In genomic region chr3:63351159-63352007, GRCh38 we compare ENCODE assay signal across 8 cellular contexts.
DNase-seq lines count a peak whose midpoint lies in the region; ATAC-seq, FAIRE-seq and TF ChIP-seq lines count a peak whose summit lies in the region.

No MANE protein-coding gene starts in this region.

- in situ Hi-C loops in transverse colon (cut with MboI; ENCODE audit: low pct_ligation_motif_present in 1 of 4, low pct_unique_long_range_greater_than_20kb in 1 of 4, low sequenced_read_pairs in 3 of 4) = loop anchor here (5.0 to 25.0 kb wide), 4 partner anchors 211 to 471 kb away; partner anchors contain the start of gene C3orf49 (in 3 of the 4)

- H3K36me3 ChIP-seq in kidney (ENCODE audit: control insufficient read depth in 1 of 2, insufficient read depth in 2 of 2, low read length in 2 of 2) = no peaks in the 10 kb centered on the region
- H3K36me3 ChIP-seq in transverse colon = no peaks in the 10 kb centered on the region

- DNase-seq in AG04450 (ENCODE audit: low read depth, low spot score) = peak; percentile 24
- peak; percentile 13 for DNase-seq in NCI-H2171 (lab: John Stamatoyannopoulos, UW)
- no peak for DNase-seq in kidney
- no peak for DNase-seq in transverse colon

- TF ChIP-seq EP300 in transverse colon (IDR thresholded peaks at IDR 0.05; ENCODE audit: low read depth) = no peak

- ATAC-seq in HG02763 (IDR thresholded peaks at IDR 0.05; ENCODE audit: unreplicated experiment) (peak; percentile 58), HG02852 (IDR thresholded peaks at IDR 0.05; ENCODE audit: unreplicated experiment) (no peak)

- no peaks in the 10 kb centered on the region for H3K36me3 Mint-ChIP-seq in brain

- peaks cover 26% of the 10 kb centered on the region for H3K4me1 Mint-ChIP-seq in brain

- TF ChIP-seq CTCF in AG04450 (IDR thresholded peaks at IDR 0.05; ENCODE audit: low read depth, low read length) (peak; percentile 93), GM12873 (IDR thresholded peaks at IDR 0.05; ENCODE audit: insufficient read depth, low read depth, low read length, missing control alignments) (peak; percentile 90), brain (conservative IDR thresholded peaks at IDR 0.05) (peak; percentile 84 to 91), kidney (IDR thresholded peaks at IDR 0.05; ENCODE audit: borderline replicate concordance, extremely low read depth, insufficient read depth) (peak; percentile 87), transverse colon (IDR thresholded peaks at IDR 0.05) (peak; percentile 77 to 94 (median 83))

- H3K27ac Mint-ChIP-seq in brain = peak overlapping the region in 4 of 5 experiments; percentile 22 to 63 (median 46)

- FAIRE-seq in kidney (lab: Jason Lieb, UNC) = peak; percentile 35

- H3K4me3 ChIP-seq in AG04450 (ENCODE audit: low read depth, low read length) (no peak overlapping the region), kidney (ENCODE audit: low read length in 2 of 2) (no peak overlapping the region), transverse colon (no peak overlapping the region)

- TF ChIP-seq POLR2A in transverse colon (IDR thresholded peaks at IDR 0.05) = no peak

- CTCF ChIA-PET in AG04450 (lab: Charles Lee) = interaction anchor here (0.6 to 7.3 kb wide), 36 partner anchors 9 to 1179 kb away, joined by 3 to 413 read pairs (median 4); partner anchors contain the start of gene C3orf49

- H3K9me3 ChIP-seq in AG04450 (ENCODE audit: control insufficient read depth, insufficient read depth, low read length) (no peaks in the 10 kb centered on the region), kidney (ENCODE audit: control insufficient read depth in 1 of 2, low read length in 2 of 2) (no peaks in the 10 kb centered on the region), transverse colon (no peaks in the 10 kb centered on the region)

- H3K27me3 ChIP-seq in AG04450 (ENCODE audit: control insufficient read depth, insufficient read depth, low read length) (peaks cover 5% of the 10 kb centered on the region), transverse colon (no peaks in the 10 kb centered on the region)

- H3K27me3 Mint-ChIP-seq in brain = peaks cover 3% of the 10 kb centered on the region

- H3K9ac ChIP-seq in kidney (ENCODE audit: low read length in 2 of 2) = no peak overlapping the region

- 19 to 28% methylated on average over 6 to 9 of the region's 9 CpGs for WGBS in transverse colon (ENCODE audit: low coverage in 1 of 2), 2 donors

- intact Hi-C loops in kidney (cut with DNase I) = loop anchor here (5.0 kb wide), 1 partner anchor 466 kb away; the partner anchor contains the start of gene C3orf49
- intact Hi-C loops in transverse colon (cut with DNase I; ENCODE audit: low total_unique reads) = loop anchor here (5.0 kb wide), 1 partner anchor 466 kb away; the partner anchor contains the start of gene C3orf49

- no peak overlapping the region for H3K4me3 Mint-ChIP-seq in brain

- H3K9me3 Mint-ChIP-seq in brain = peaks cover 0 to 3% (median 0%) of the 10 kb centered on the region in 5 experiments

- POLR2A ChIA-PET in AG04450 (lab: Yijun Ruan, JAX) = no interaction called here

- no peak overlapping the region for H3K27ac ChIP-seq in AG04450 (ENCODE audit: low read depth, low read length)
- H3K27ac ChIP-seq in kidney (ENCODE audit: low read depth in 2 of 2, low read length in 2 of 2) = no peak overlapping the region
- H3K27ac ChIP-seq in transverse colon = peak overlapping the region; percentile 11 to 61 (median 45)

- H3K4me1 ChIP-seq in kidney (ENCODE audit: control insufficient read depth in 1 of 2, insufficient read depth in 1 of 2, low read depth in 1 of 2, low read length in 2 of 2) (no peaks in the 10 kb centered on the region), transverse colon (peaks cover 0 to 26% (median 5%) of the 10 kb centered on the region in 4 donors)

Comparison
In these comparisons a context has a peak if more than half of its experiments do, and no peak if none do; other contexts are left out.
1. DNase-seq: peak in AG04450 (single experiment) and NCI-H2171 (single experiment); none in kidney (single experiment) and transverse colon (single experiment).
2. H3K27ac ChIP-seq: peak in transverse colon (4 of 4); none in AG04450 (single experiment) and kidney (0 of 2).
3. Peak in every context shown above with its lines, with median percentiles within 50 percentile points of each other: CTCF ChIP-seq.